ENCODE assay signal across 8 cellular contexts in the genomic region with DNA sequence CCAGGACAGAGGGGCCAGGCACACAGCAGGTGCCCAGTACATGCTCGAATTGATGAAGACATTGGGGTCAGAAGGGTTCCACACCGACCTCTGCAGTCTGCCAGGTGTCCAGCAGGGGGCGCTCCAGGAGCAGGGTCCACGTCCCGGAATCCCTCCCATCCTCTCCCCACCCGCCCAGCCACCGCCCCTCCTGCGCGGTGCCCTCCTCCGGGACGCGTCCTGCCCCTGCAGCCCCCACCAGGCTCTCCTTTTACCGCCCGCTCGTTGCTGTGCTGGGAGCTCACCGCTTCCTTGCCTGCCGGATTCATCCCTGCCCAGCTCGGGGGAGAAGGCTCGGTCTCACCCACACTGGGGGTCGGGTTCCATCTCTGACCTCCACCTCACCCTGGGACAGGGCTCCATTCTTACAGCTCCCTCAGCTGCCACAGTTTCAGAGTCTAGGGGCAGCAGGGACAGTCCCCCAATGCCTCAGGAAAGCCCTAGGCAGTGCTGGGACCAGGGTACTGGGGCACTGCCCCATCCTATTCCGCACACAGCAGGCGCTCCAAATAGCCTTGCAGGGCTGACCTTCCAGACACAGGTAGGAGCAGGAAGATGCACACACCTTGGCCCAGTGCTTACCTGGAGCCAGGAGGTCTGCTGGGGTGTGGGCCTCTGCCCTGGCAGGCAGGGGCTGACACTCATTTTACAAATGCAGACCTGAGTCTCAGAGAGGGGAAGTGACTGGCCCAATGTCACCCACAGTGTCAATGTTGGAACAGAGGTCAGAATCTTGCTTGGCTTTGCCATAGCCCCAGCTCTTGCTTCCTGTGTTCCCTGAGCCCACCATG. TPM values are rescaled to one million over a fixed set of nuclear protein-coding genes. Genes with fewer than 3 reads are reported as not detected.
DNase-seq lines count a peak whose midpoint lies in the region; ATAC-seq, FAIRE-seq and TF ChIP-seq lines count a peak whose summit lies in the region.

No MANE protein-coding gene starts in this region.

- no peak for FAIRE-seq in frontal cortex (lab: Jason Lieb, UNC)

- H3K27ac Mint-ChIP-seq in activated T-helper 17 cell treated with anti-CD3 and anti-CD28 coated beads, Interleukin-2, amount 50 U/mL, for 72 hours: no peak overlapping the region
- no peak overlapping the region for H3K27ac Mint-ChIP-seq in osteocyte (ENCODE audit: unreplicated experiment)
- H3K27ac Mint-ChIP-seq in type B pancreatic cell: no peak overlapping the region

- H3K9me3 Mint-ChIP-seq in activated T-helper 17 cell treated with anti-CD3 and anti-CD28 coated beads, Interleukin-2, amount 50 U/mL, for 72 hours: no peaks in the 10 kb centered on the region
- H3K9me3 Mint-ChIP-seq in osteocyte (ENCODE audit: unreplicated experiment) (no peaks in the 10 kb centered on the region), type B pancreatic cell (no peaks in the 10 kb centered on the region)

- no peaks in the 10 kb centered on the region for H3K36me3 ChIP-seq in Peyer's patch

- H3K4me3 Mint-ChIP-seq in activated T-helper 17 cell treated with anti-CD3 and anti-CD28 coated beads, Interleukin-2, amount 50 U/mL, for 72 hours: no peak overlapping the region
- H3K4me3 Mint-ChIP-seq in osteocyte (ENCODE audit: unreplicated experiment) (no peak overlapping the region), type B pancreatic cell (peak overlapping the region; percentile 71)

- no peak overlapping the region for H3K27ac ChIP-seq in Peyer's patch

- H3K4me1 Mint-ChIP-seq in activated T-helper 17 cell treated with anti-CD3 and anti-CD28 coated beads, Interleukin-2, amount 50 U/mL, for 72 hours: no peaks in the 10 kb centered on the region
- H3K4me1 Mint-ChIP-seq in osteocyte (ENCODE audit: unreplicated experiment): peaks cover 5% of the 10 kb centered on the region
- peaks cover 3% of the 10 kb centered on the region for H3K4me1 Mint-ChIP-seq in type B pancreatic cell (ENCODE audit: unreplicated experiment)

- no peaks in the 10 kb centered on the region for H3K27me3 Mint-ChIP-seq in activated T-helper 17 cell treated with anti-CD3 and anti-CD28 coated beads, Interleukin-2, amount 50 U/mL, for 72 hours
- peaks cover 7% of the 10 kb centered on the region for H3K27me3 Mint-ChIP-seq in osteocyte (ENCODE audit: unreplicated experiment)
- peaks cover 3% of the 10 kb centered on the region for H3K27me3 Mint-ChIP-seq in type B pancreatic cell

- peak; percentile 23 for DNase-seq in DMS114 treated with DMSO at 0.1 percent for 48 hours (lab: John Stamatoyannopoulos, UW; ENCODE audit: unreplicated experiment)
- DNase-seq in Peyer's patch: peak; percentile 51 to 88 (median 80)
- peak; percentile 65 to 83 for DNase-seq in frontal cortex (ENCODE audit: low spot score in 2 of 2)
- DNase-seq in osteocyte (ENCODE audit: extremely low spot score, unreplicated experiment): no peak
- DNase-seq in type B pancreatic cell (ENCODE audit: extremely low spot score, unreplicated experiment): peak; percentile 84
- DNase-seq in dedifferentiated amniotic fluid mesenchymal stem cell (ENCODE audit: extremely low spot score): no peak

- peak; percentile 51 for ATAC-seq in HG02852 (IDR thresholded peaks at IDR 0.05; ENCODE audit: unreplicated experiment)
- peak; percentile 79 for ATAC-seq in activated T-helper 17 cell treated with anti-CD3 and anti-CD28 coated beads, Interleukin-2, amount 50 U/mL, for 72 hours (replicated peaks)

- no peak for TF ChIP-seq POLR2A in Peyer's patch (IDR thresholded peaks at IDR 0.05)

- no peaks in the 10 kb centered on the region for H3K9me3 ChIP-seq in Peyer's patch

- no peaks in the 10 kb centered on the region for H3K36me3 Mint-ChIP-seq in activated T-helper 17 cell treated with anti-CD3 and anti-CD28 coated beads, Interleukin-2, amount 50 U/mL, for 72 hours (ENCODE audit: low read depth)
- H3K36me3 Mint-ChIP-seq in osteocyte (ENCODE audit: unreplicated experiment) (no peaks in the 10 kb centered on the region), type B pancreatic cell (no peaks in the 10 kb centered on the region)

- no peaks in the 10 kb centered on the region for H3K4me1 ChIP-seq in Peyer's patch

- H3K4me3 ChIP-seq in Peyer's patch: no peak overlapping the region

- TF ChIP-seq CTCF in Peyer's patch (IDR thresholded peaks at IDR 0.05) (peak; percentile 25 to 91 (median 71)), osteocyte (IDR thresholded peaks at IDR 0.05) (peak; percentile 96), type B pancreatic cell (conservative IDR thresholded peaks at IDR 0.05) (peak; percentile 99)

- no peaks in the 10 kb centered on the region for H3K27me3 ChIP-seq in Peyer's patch

RNA-seq across cellular contexts. Expression of gene GRIP2, which starts 31.0 kb away (rescaled TPM):
- total RNA-seq in Peyer's patch: 10 to 100 TPM in 1 of 4 donors, 1 to 10 TPM in 1, under 1 TPM in 1, not detected in 1; 0.80 to 12.4 (median 1.4) TPM
- under 1 TPM in 1 of 2 donors, not detected in 1; 0.21 TPM for total RNA-seq in activated T-helper 17 cell treated with anti-CD3 and anti-CD28 coated beads, Interleukin-2, amount 50 U/mL, for 72 hours
- 8.2 TPM for total RNA-seq in frontal cortex
- 0.18 and 0.35 TPM in 2 replicates for total RNA-seq in osteocyte
- 2.7 and 5.6 TPM in 2 replicates for total RNA-seq in type B pancreatic cell (ENCODE audit: low replicate concordance)

Comparison
In these comparisons a context has a peak if more than half of its experiments do, and no peak if none do; other contexts are left out.
1. DNase-seq: peak in DMS114 treated with DMSO at 0.1 percent for 48 hours (single experiment), Peyer's patch (3 of 3), frontal cortex (2 of 2) and type B pancreatic cell (single experiment); none in osteocyte (single experiment) and dedifferentiated amniotic fluid mesenchymal stem cell (single experiment).
2. Peak in every context shown above with its lines, with median percentiles within 50 percentile points of each other: CTCF ChIP-seq.